In the genomic region with DNA sequence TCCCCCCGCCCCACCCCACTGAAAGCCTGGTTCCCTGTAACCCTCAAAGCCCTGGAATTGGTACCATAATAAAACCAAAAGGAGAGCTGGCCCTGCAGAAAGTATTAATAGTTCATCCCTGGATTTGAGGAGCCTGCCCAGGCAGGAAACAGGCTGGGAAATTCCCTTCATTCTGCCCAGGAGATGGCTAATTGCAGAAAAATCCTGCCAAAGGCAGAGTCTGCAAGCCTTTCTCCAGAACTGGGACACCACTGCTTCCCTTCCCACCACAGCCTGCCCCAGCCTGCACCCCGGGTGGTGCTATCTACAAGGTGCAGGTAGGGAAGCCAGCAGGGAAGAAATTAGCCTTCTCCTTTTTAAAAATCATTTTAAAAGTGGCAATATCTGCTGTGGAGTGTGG, we compare ENCODE assay signal across 1 cellular context.
TF ChIP-seq lines count a peak whose summit lies in the region.

No MANE protein-coding gene starts in this region.

TF ChIP-seq in endothelial cell of umbilical vein, 7 proteins besides CTCF, POLR2A, EP300 and RAD21 (continued from another document):
- TF ChIP-seq, protein P1, sequence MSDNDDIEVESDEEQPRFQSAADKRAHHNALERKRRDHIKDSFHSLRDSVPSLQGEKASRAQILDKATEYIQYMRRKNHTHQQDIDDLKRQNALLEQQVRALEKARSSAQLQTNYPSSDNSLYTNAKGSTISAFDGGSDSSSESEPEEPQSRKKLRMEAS (IDR thresholded peaks at IDR 0.05; ENCODE audit: insufficient read depth, insufficient read length) = no peak
- no peak for TF ChIP-seq MYC (IDR thresholded peaks at IDR 0.05; ENCODE audit: low read depth, low read length)
- TF ChIP-seq JUN (IDR thresholded peaks at IDR 0.05; ENCODE audit: borderline replicate concordance, insufficient read depth, insufficient read length, low read depth) = no peak
- TF ChIP-seq FOS (IDR thresholded peaks at IDR 0.05; ENCODE audit: borderline replicate concordance, insufficient read depth, low read length) = no peak
TF ChIP-seq in endothelial cell of umbilical vein: peak in this region for 0.
